Comparison of ENCODE assay signal across 9 cellular contexts in genomic region chr16:5071341-5071680, GRCh38. TPM values are rescaled to one million over a fixed set of nuclear protein-coding genes. Genes with fewer than 3 reads are reported as not detected.
DNase-seq lines count a peak whose midpoint lies in the region; TF ChIP-seq lines count a peak whose summit lies in the region.
"Had no signal": no experiment of that assay in that cellular context is flagged by ENCODE, and none has a peak within 500 bp of the region (broad histone marks: within the 10 kb centered on the region; RNA-seq: fewer than 3 reads in every experiment).

No MANE protein-coding gene starts in this region.

- H4K20me1 ChIP-seq in BLaER1 (no peaks in the 10 kb centered on the region), MM.1S (ENCODE audit: insufficient read depth, low read length) (no peaks in the 10 kb centered on the region)

- H3K36me3 ChIP-seq in BLaER1 (peaks cover 27% of the 10 kb centered on the region), MM.1S (replicated peaks; ENCODE audit: insufficient read depth, low read length) (no peaks in the 10 kb centered on the region), ectodermal cell (ENCODE audit: control insufficient read depth, insufficient read depth, low read length) (no peaks in the 10 kb centered on the region)

- peaks cover 5% of the 10 kb centered on the region for H3F3A ChIP-seq in MM.1S (ENCODE audit: insufficient read depth, low read length)

- WGBS in ectodermal cell, 2 experiments, result 83 to 87% methylated on average over 7 of the region's 7 CpGs

- no peaks in the 10 kb centered on the region for H3K9me3 Mint-ChIP-seq in neural crest cell

- peak overlapping the region; percentile 76 for H3K4me3 ChIP-seq in BLaER1
- H3K4me3 ChIP-seq in MM.1S (ENCODE audit: low read length), result peak overlapping the region; percentile 91
- H3K4me3 ChIP-seq in ectodermal cell (ENCODE audit: insufficient read depth, low read depth, low read length), result peak overlapping the region; percentile 77

- H3K79me2 ChIP-seq in MM.1S (ENCODE audit: low read length), result peaks cover 26% of the 10 kb centered on the region

- no peaks in the 10 kb centered on the region for H3K27me3 ChIP-seq in BLaER1
- H3K27me3 ChIP-seq in MM.1S (replicated peaks; ENCODE audit: insufficient read depth, low read length), result peaks cover 14% of the 10 kb centered on the region
- H3K27me3 ChIP-seq in ectodermal cell (ENCODE audit: control insufficient read depth, insufficient read depth, low read length, poor library complexity, severe bottlenecking), result no peaks in the 10 kb centered on the region

- H3K4me2 ChIP-seq in BLaER1 (peak overlapping the region; percentile 83), MM.1S (ENCODE audit: low read depth, low read length) (peak overlapping the region; percentile 73)

- H3K36me3 Mint-ChIP-seq in neural crest cell (ENCODE audit: low read depth), result peaks cover 5% of the 10 kb centered on the region

- H3K27me3 Mint-ChIP-seq in neural crest cell (ENCODE audit: low read depth), result peaks cover 15% of the 10 kb centered on the region

- H3K4me3 Mint-ChIP-seq in neural crest cell, result peak overlapping the region; percentile 98

- no peaks in the 10 kb centered on the region for H3K9me2 ChIP-seq in MM.1S (replicated peaks; ENCODE audit: insufficient read depth, low read length)

- H3K27ac Mint-ChIP-seq in neural crest cell (ENCODE audit: unreplicated experiment), result peak overlapping the region; percentile 97

- peak overlapping the region; percentile 86 for H3K9ac ChIP-seq in BLaER1
- H3K9ac ChIP-seq in MM.1S (ENCODE audit: low read length), result peak overlapping the region; percentile 77

- DNase-seq in MM.1S (no peak), neural crest cell (ENCODE audit: low read depth, low spot score) (no peak), ecto neural progenitor cell (ENCODE audit: low spot score) (no peak), DMS153 treated with DMSO at 0.1 percent for 48 hours (lab: John Stamatoyannopoulos, UW; ENCODE audit: unreplicated experiment) (no peak), NCI-H2227 (lab: John Stamatoyannopoulos, UW; ENCODE audit: unreplicated experiment) (no peak)
- DNase-seq in stimulated activated CD4-positive, alpha-beta T cell treated with anti-CD3 and anti-CD28 coated beads, Interleukin-2, amount 100 ng/mL, for 24 hours, result no peak

- H2AFZ ChIP-seq in MM.1S (ENCODE audit: low read length), result peak overlapping the region; percentile 88

- H3K4me1 ChIP-seq in BLaER1 (peaks cover 24% of the 10 kb centered on the region), MM.1S (ENCODE audit: low read length) (peaks cover 14% of the 10 kb centered on the region), ectodermal cell (ENCODE audit: control insufficient read depth, insufficient read depth, low read length) (peaks cover 4% of the 10 kb centered on the region)

- H3K27ac ChIP-seq in BLaER1 (peak overlapping the region; percentile 84), MM.1S (ENCODE audit: low read length) (peak overlapping the region; percentile 68; the same call in 1 of the 2 replicates), ectodermal cell (ENCODE audit: insufficient read depth, low read depth, low read length, poor library complexity, severe bottlenecking) (no peak overlapping the region)

- TF ChIP-seq CTCF in MM.1S (IDR thresholded peaks at IDR 0.05; ENCODE audit: low read length), result no peak
- no peak for TF ChIP-seq CTCF in neural crest cell (conservative IDR thresholded peaks at IDR 0.05)

- H3K9me3 ChIP-seq in BLaER1, result no peaks in the 10 kb centered on the region
- H3K9me3 ChIP-seq in MM.1S (replicated peaks; ENCODE audit: insufficient read depth, low read length), result no peaks in the 10 kb centered on the region
- H3K9me3 ChIP-seq in ectodermal cell (ENCODE audit: control insufficient read depth, low read length), result no peaks in the 10 kb centered on the region

- H3K4me1 Mint-ChIP-seq in neural crest cell, result peaks cover 13% of the 10 kb centered on the region

RNA-seq across cellular contexts. Expression of gene ALG1, which starts 0.3 kb away (rescaled TPM):
- 20.8 TPM for polyA plus RNA-seq in ectodermal cell (2013, experiment 1 of 4)
- polyA plus RNA-seq in ectodermal cell (2013, experiment 2 of 4), result 29.1 TPM
- 16.2 TPM for polyA plus RNA-seq in ectodermal cell (2013, experiment 3 of 4)
- polyA plus RNA-seq in ectodermal cell (2013, experiment 4 of 4), result 17.7 TPM
- total RNA-seq in neural crest cell, result 23.2 and 25.2 TPM in 2 replicates

RNA-seq across cellular contexts. Expression of gene C16orf89, which starts 5.6 kb away (rescaled TPM):
- polyA plus RNA-seq in ectodermal cell (2013, experiment 1 of 4), result 3.3 TPM
- polyA plus RNA-seq in ectodermal cell (2013, experiment 2 of 4), result 1.7 TPM
- 2.8 TPM for polyA plus RNA-seq in ectodermal cell (2013, experiment 3 of 4)
- 1.5 TPM for polyA plus RNA-seq in ectodermal cell (2013, experiment 4 of 4)
- total RNA-seq in neural crest cell, result not detected in 2 replicates
- total RNA-seq: NCI-H460 had no signal

RNA-seq across cellular contexts. Expression of gene EEF2KMT, which starts 26.3 kb away (rescaled TPM):
- 16.2 TPM for polyA plus RNA-seq in ectodermal cell (2013, experiment 1 of 4)
- 15.2 TPM for polyA plus RNA-seq in ectodermal cell (2013, experiment 2 of 4)
- polyA plus RNA-seq in ectodermal cell (2013, experiment 3 of 4), result 12.0 TPM
- 11.1 TPM for polyA plus RNA-seq in ectodermal cell (2013, experiment 4 of 4)
- 19.1 and 21.1 TPM in 2 replicates for total RNA-seq in neural crest cell

RNA-seq across cellular contexts. Expression of gene NAGPA, which starts 37.6 kb away (rescaled TPM):
- polyA plus RNA-seq in ectodermal cell (2013, experiment 1 of 4), result 11.1 TPM
- polyA plus RNA-seq in ectodermal cell (2013, experiment 2 of 4), result 8.4 TPM
- 7.8 TPM for polyA plus RNA-seq in ectodermal cell (2013, experiment 3 of 4)
- 8.5 TPM for polyA plus RNA-seq in ectodermal cell (2013, experiment 4 of 4)
- total RNA-seq in neural crest cell, result 11.0 and 15.3 TPM in 2 replicates
